ENCODE assay signal across 8 cellular contexts in the genomic region with DNA sequence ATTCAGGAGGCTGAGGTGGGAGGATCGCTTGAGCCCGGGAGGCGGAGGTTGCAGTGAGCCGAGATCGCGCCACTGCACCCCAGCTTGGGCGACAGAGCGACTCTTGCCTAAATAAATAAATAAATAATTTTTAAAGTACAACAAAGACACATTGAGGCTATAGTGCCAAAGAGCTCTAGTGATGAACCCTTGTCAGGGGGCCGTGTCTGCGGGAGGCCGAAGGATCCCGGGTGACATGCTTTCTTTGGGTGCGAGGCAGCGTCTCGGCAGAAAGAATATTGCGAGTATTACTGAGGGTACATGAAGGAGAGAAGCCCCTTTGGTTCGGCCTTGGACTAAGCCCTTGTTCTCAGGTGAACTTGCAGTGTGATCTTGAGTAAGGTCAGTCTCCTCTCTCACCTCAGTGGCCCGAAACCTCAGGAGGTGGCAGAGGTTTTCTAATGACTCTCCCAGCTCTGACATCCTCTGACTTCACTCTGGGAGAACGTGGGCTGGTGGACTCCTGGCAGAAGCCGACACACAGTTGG. TPM values are rescaled to one million over a fixed set of nuclear protein-coding genes. Genes with fewer than 3 reads are reported as not detected.
DNase-seq lines count a peak whose midpoint lies in the region; ATAC-seq and TF ChIP-seq lines count a peak whose summit lies in the region.

No MANE protein-coding gene starts in this region.

- intact Hi-C loops in Calu3 (cut with micrococcal nuclease; ENCODE audit: unreplicated experiment) = no loop called here
- intact Hi-C loops in PC-3 (cut with micrococcal nuclease) = loop anchor here (2.0 kb wide), 1 partner anchor 54 kb away; no protein-coding TSS in a partner anchor
- intact Hi-C loops in posterior vena cava (cut with DNase I) = loop anchor here in 1 of 2 donors (10.0 kb wide), 1 partner anchor 128 kb away; a partner anchor contains a TSS

- peak overlapping the region; percentile 59 for H3K4me3 Mint-ChIP-seq in Calu3 (ENCODE audit: low read depth, unreplicated experiment)
- H3K4me3 Mint-ChIP-seq in osteocyte (ENCODE audit: unreplicated experiment) = peak overlapping the region; percentile 97

- no peaks in the 10 kb centered on the region for H3F3A ChIP-seq in PC-3 (ENCODE audit: low read length, unreplicated experiment)

- peaks cover 23% of the 10 kb centered on the region for H3K79me2 ChIP-seq in PC-3 (ENCODE audit: low read length)

- no peak for TF ChIP-seq CTCF in Calu3 (IDR thresholded peaks at IDR 0.05; ENCODE audit: unreplicated experiment)
- TF ChIP-seq CTCF in PC-3 (conservative IDR thresholded peaks at IDR 0.05; ENCODE audit: low read depth, low read length) = no peak
- TF ChIP-seq CTCF in epithelial cell of proximal tubule (conservative IDR thresholded peaks at IDR 0.05; ENCODE audit: low read depth, low read length) = no peak
- no peak for TF ChIP-seq CTCF in osteocyte (IDR thresholded peaks at IDR 0.05)

- H3K27me3 Mint-ChIP-seq in Calu3 (ENCODE audit: unreplicated experiment) (peaks cover 14% of the 10 kb centered on the region), osteocyte (ENCODE audit: unreplicated experiment) (no peaks in the 10 kb centered on the region)

- H3K36me3 Mint-ChIP-seq in Calu3 (ENCODE audit: insufficient read depth, unreplicated experiment) = peaks cover 10% of the 10 kb centered on the region
- no peaks in the 10 kb centered on the region for H3K36me3 Mint-ChIP-seq in osteocyte (ENCODE audit: unreplicated experiment)

- H3K4me1 ChIP-seq in PC-3 (ENCODE audit: insufficient read depth, low read length) = peaks cover 21% of the 10 kb centered on the region

- BruUV-seq in Calu3 (replicated peaks; lab: Mats Ljungman, UMichigan) (no TSS peak), PC-3 (replicated peaks; lab: Mats Ljungman, UMichigan) (no TSS peak)

- H3K4me3 ChIP-seq in PC-3 (ENCODE audit: low read length) (peak overlapping the region; percentile 94), epithelial cell of proximal tubule (ENCODE audit: low read depth, low read length) (peak overlapping the region; percentile 84)

- no peak overlapping the region for H3K27ac Mint-ChIP-seq in Calu3 (ENCODE audit: unreplicated experiment)
- H3K27ac Mint-ChIP-seq in osteocyte (ENCODE audit: unreplicated experiment) = peak overlapping the region; percentile 65

- no peaks in the 10 kb centered on the region for H3K36me3 ChIP-seq in PC-3 (ENCODE audit: low read depth, low read length)

- H3K9ac ChIP-seq in PC-3 (ENCODE audit: low read length) = peak overlapping the region; percentile 67; the same call in 1 of the 2 replicates

- H3K27me3 ChIP-seq in PC-3 (ENCODE audit: low read length) = no peaks in the 10 kb centered on the region

- H3K4me1 Mint-ChIP-seq in Calu3 (ENCODE audit: low read depth, unreplicated experiment) (peaks cover 16% of the 10 kb centered on the region), osteocyte (ENCODE audit: unreplicated experiment) (peaks cover 40% of the 10 kb centered on the region)

- CTCF ChIA-PET in Calu3 (lab: Charles Lee) (no interaction called here), PC-3 (lab: Charles Lee) (interaction anchor here (0.6 kb wide), 1 partner anchor 146 kb away, joined by 5 read pairs; no protein-coding TSS in a partner anchor)

- peak overlapping the region; percentile 86 for H2AFZ ChIP-seq in PC-3 (ENCODE audit: low read length)

- no peaks in the 10 kb centered on the region for H3K9me3 ChIP-seq in PC-3 (ENCODE audit: low read length)

- POLR2A ChIA-PET in PC-3 (lab: Charles Lee; ENCODE audit: unreplicated experiment) = interaction anchor here (0.6 kb wide), 1 partner anchor 153 kb away, joined by 4 read pairs; no protein-coding TSS in a partner anchor

- no peaks in the 10 kb centered on the region for H3K9me2 ChIP-seq in PC-3 (replicated peaks; ENCODE audit: low read length)

- H3K9me3 Mint-ChIP-seq in Calu3 (ENCODE audit: low read depth, unreplicated experiment) (no peaks in the 10 kb centered on the region), osteocyte (ENCODE audit: unreplicated experiment) (no peaks in the 10 kb centered on the region)

- peak overlapping the region; percentile 91 for H3K4me2 ChIP-seq in PC-3 (ENCODE audit: low read length)

- DNase-seq in Calu3 (no peak), PC-3 (no peak), epithelial cell of proximal tubule (ENCODE audit: low read depth) (no peak), osteocyte (ENCODE audit: extremely low spot score, unreplicated experiment) (no peak), posterior vena cava (ENCODE audit: low spot score) (no peak), ecto neural progenitor cell (ENCODE audit: low spot score) (no peak), midbrain (lab: John Stamatoyannopoulos, UW) (no peak), cortex of kidney (lab: John Stamatoyannopoulos, UW) (no peak)

- no peaks in the 10 kb centered on the region for H4K20me1 ChIP-seq in PC-3 (ENCODE audit: low read length)

- ATAC-seq in PC-3 = no peak

- no peak overlapping the region for H3K27ac ChIP-seq in PC-3 (ENCODE audit: low read length)

RNA-seq across cellular contexts. Expression of a gene that starts 0.4 kb away (rescaled TPM):
- total RNA-seq in Calu3 (2022) (0.54 and 1.1 TPM in 2 replicates), PC-3 (2014; rRNA removed) (3.8 and 5.0 TPM in 2 replicates), epithelial cell of proximal tubule (5.7 and 6.6 TPM in 2 replicates), osteocyte (25.7 and 27.1 TPM in 2 replicates), posterior vena cava (10 to 100 TPM; 20.1 to 30.3 TPM)
